8 cellular contexts compared by ENCODE assay signal in genomic region chr1:183622884-183623785, GRCh38. TPM values are rescaled to one million over a fixed set of nuclear protein-coding genes. Genes with fewer than 3 reads are reported as not detected.
A peak's percentile ranks its signal among the peaks of the same experiment; 100 is the strongest.
DNase-seq lines count a peak whose midpoint lies in the region; ATAC-seq, FAIRE-seq and TF ChIP-seq lines count a peak whose summit lies in the region.

No MANE protein-coding gene starts in this region.

- DNase-seq in LoVo (ENCODE audit: low spot score), result peak; percentile 78
- peak; percentile 40 to 72 for DNase-seq in SJCRH30
- DNase-seq in ascending aorta (ENCODE audit: low spot score in 2 of 2), result no peak
- peak in 26 of 51 donors; percentile 7 to 65 (median 38) for DNase-seq in hypothalamus (lab: John Stamatoyannopoulos, UW)
- DNase-seq in small intestine, result peak; percentile 67

- H3K27me3 ChIP-seq in SJCRH30 (no peaks in the 10 kb centered on the region), ascending aorta (no peaks in the 10 kb centered on the region), small intestine (ENCODE audit: control insufficient read depth in 2 of 2, insufficient read depth in 2 of 2, low read length in 2 of 2) (no peaks in the 10 kb centered on the region)

- H3K4me3 ChIP-seq in SJCRH30 (no peak overlapping the region), ascending aorta (no peak overlapping the region), small intestine (ENCODE audit: low read depth in 1 of 2, low read length in 2 of 2) (no peak overlapping the region)

- TF ChIP-seq CTCF in ascending aorta (IDR thresholded peaks at IDR 0.05), result peak; percentile 30 to 66 (median 57)

- no peaks in the 10 kb centered on the region for H3K9me3 ChIP-seq in SJCRH30 (replicated peaks)
- no peaks in the 10 kb centered on the region for H3K9me3 ChIP-seq in ascending aorta
- no peaks in the 10 kb centered on the region for H3K9me3 ChIP-seq in small intestine (ENCODE audit: control insufficient read depth, low read depth)

- ATAC-seq in GM21786 (IDR thresholded peaks at IDR 0.05; ENCODE audit: unreplicated experiment) (peak; percentile 79), HG03565 (IDR thresholded peaks at IDR 0.05; ENCODE audit: unreplicated experiment) (no peak)

- peaks cover 4% of the 10 kb centered on the region; the same call in 1 of the 2 replicates for H3K36me3 ChIP-seq in SJCRH30
- peaks cover 7 to 22% of the 10 kb centered on the region in 2 donors for H3K36me3 ChIP-seq in ascending aorta
- H3K36me3 ChIP-seq in small intestine (ENCODE audit: control insufficient read depth in 2 of 2, insufficient read depth in 2 of 2, low read length in 2 of 2), result peaks cover 0 to 4% of the 10 kb centered on the region in 2 donors

- peak; percentile 93 for FAIRE-seq in G401.6 (lab: Jason Lieb, UNC)
- no peak for FAIRE-seq in small intestine (lab: Jason Lieb, UNC)

- H3K4me1 ChIP-seq in SJCRH30 (no peaks in the 10 kb centered on the region), ascending aorta (peaks cover 15 to 34% of the 10 kb centered on the region in 2 donors), small intestine (ENCODE audit: control insufficient read depth in 2 of 2, insufficient read depth in 1 of 2, low read depth in 1 of 2, low read length in 1 of 2) (no peaks in the 10 kb centered on the region)

- intact Hi-C loops in ascending aorta (cut with DNase I), result loop anchor here (5.0 kb wide), 2 partner anchors 41 to 76 kb away; no protein-coding TSS in a partner anchor

- H3K27ac ChIP-seq in SJCRH30, result no peak overlapping the region
- H3K27ac ChIP-seq in ascending aorta, result peak overlapping the region; percentile 39 to 53
- H3K27ac ChIP-seq in small intestine (ENCODE audit: low read depth in 1 of 2, low read length in 1 of 2), result no peak overlapping the region

- WGBS in small intestine, 3 donors, result 44 to 58% (median 49%) methylated on average over 10 of the region's 10 CpGs

RNA-seq across cellular contexts. Expression of gene ARPC5, which starts 12.4 kb away (rescaled TPM):
- total RNA-seq in SJCRH30 (2014; rRNA removed; shearing (Covaris generic)), result 67.7 and 68.8 TPM in 2 replicates
- total RNA-seq in ascending aorta, result 48.3 TPM
- 100 to 1,000 TPM; 125 to 140 (median 126) TPM for polyA plus RNA-seq in small intestine

RNA-seq across cellular contexts. Expression of gene APOBEC4, which starts 30.0 kb away (rescaled TPM):
- total RNA-seq in SJCRH30 (2014; rRNA removed; shearing (Covaris generic)), result not detected in 2 replicates
- not detected for total RNA-seq in ascending aorta
- polyA plus RNA-seq in small intestine, result under 1 TPM in 2 of 3 donors, not detected in 1; 0.01 to 0.22 TPM

RNA-seq across cellular contexts. Expression of gene NCF2, which starts 32.9 kb away (rescaled TPM):
- total RNA-seq in SJCRH30 (2014; rRNA removed; shearing (Covaris generic)), result 0.25 and 0.55 TPM in 2 replicates
- 9.8 TPM for total RNA-seq in ascending aorta
- 1 to 10 TPM in 2 of 3 donors, under 1 TPM in 1; 0.89 to 4.9 (median 3.3) TPM for polyA plus RNA-seq in small intestine

Comparison
In these comparisons a context has a peak if more than half of its experiments do, and no peak if none do; other contexts are left out.
1. DNase-seq: peak in LoVo (single experiment), SJCRH30 (2 of 2), hypothalamus (26 of 51) and small intestine (single experiment); none in ascending aorta (0 of 2).
2. H3K27ac ChIP-seq: peak in ascending aorta (2 of 2); none in SJCRH30 (single experiment) and small intestine (0 of 2).